In genomic region chr2:150517951-150518680, GRCh38 we compare ENCODE assay signal across 20 cellular contexts. TPM values are rescaled to one million over a fixed set of nuclear protein-coding genes. Genes with fewer than 3 reads are reported as not detected.
DNase-seq lines count a peak whose midpoint lies in the region; ATAC-seq and TF ChIP-seq lines count a peak whose summit lies in the region.
"Had no signal": no experiment of that assay in that cellular context is flagged by ENCODE, and none has a peak within 500 bp of the region (broad histone marks: within the 10 kb centered on the region; RNA-seq: fewer than 3 reads in every experiment).

No MANE protein-coding gene starts in this region.

- H3K27ac Mint-ChIP-seq in HFFc6 = peak overlapping the region; percentile 80
- H3K27ac Mint-ChIP-seq in chondrocyte (ENCODE audit: unreplicated experiment) = peak overlapping the region; percentile 59
- H3K27ac Mint-ChIP-seq in activated T-helper 2 cell treated with anti-CD3 and anti-CD28 coated beads, Interferon-gamma antibody, Interleukin-2, Interleukin-4, amounts not matched to agents 10 μg/mL and 5 μg/mL and 100 μg/mL, durations not matched to agents 14 hours and 24 hours and 36 hours = no peak overlapping the region
- H3K27ac Mint-ChIP-seq: GM23338, naive B cell, T-helper 17 cell had no signal

- H3K9me3 Mint-ChIP-seq in HFFc6 (peaks cover 4% of the 10 kb centered on the region), chondrocyte (ENCODE audit: low read depth) (peaks cover 5% of the 10 kb centered on the region)
- H3K9me3 Mint-ChIP-seq in activated T-helper 2 cell treated with anti-CD3 and anti-CD28 coated beads, Interferon-gamma antibody, Interleukin-2, Interleukin-4, amounts not matched to agents 10 μg/mL and 5 μg/mL and 100 μg/mL, durations not matched to agents 14 hours and 24 hours and 36 hours = no peaks in the 10 kb centered on the region

- no peaks in the 10 kb centered on the region for H3K27me3 Mint-ChIP-seq in HFFc6 (ENCODE audit: insufficient read depth)
- H3K27me3 Mint-ChIP-seq in chondrocyte (ENCODE audit: low read depth) = no peaks in the 10 kb centered on the region
- no peaks in the 10 kb centered on the region for H3K27me3 Mint-ChIP-seq in activated T-helper 2 cell treated with anti-CD3 and anti-CD28 coated beads, Interferon-gamma antibody, Interleukin-2, Interleukin-4, amounts not matched to agents 10 μg/mL and 5 μg/mL and 100 μg/mL, durations not matched to agents 14 hours and 24 hours and 36 hours (ENCODE audit: low read depth)
- H3K27me3 Mint-ChIP-seq: naive B cell, T-helper 17 cell had no signal

- H3K27me3 ChIP-seq in ACC112 (ENCODE audit: insufficient read depth, low read length) = no peaks in the 10 kb centered on the region

- peak overlapping the region; percentile 57 for H2AFZ ChIP-seq in ACC112 (ENCODE audit: low read length, unreplicated experiment)
- H2AFZ ChIP-seq: GM23338, parathyroid adenoma had no signal

- intact Hi-C loops in activated T-helper 2 cell treated with anti-CD3 and anti-CD28 coated beads, Interferon-gamma antibody, Interleukin-2, Interleukin-4, amounts not matched to agents 10 μg/mL and 5 μg/mL and 100 μg/mL, durations not matched to agents 14 hours and 24 hours and 36 hours (cut with micrococcal nuclease) = no loop called here

- peak overlapping the region; percentile 76 for H3K27ac ChIP-seq in ACC112 (ENCODE audit: low read depth, low read length)
- H3K27ac ChIP-seq: parathyroid adenoma had no signal

- H3K4me1 Mint-ChIP-seq in HFFc6 (ENCODE audit: low read depth) (peaks cover 90% of the 10 kb centered on the region), chondrocyte (ENCODE audit: low read depth) (peaks cover 53% of the 10 kb centered on the region)
- no peaks in the 10 kb centered on the region for H3K4me1 Mint-ChIP-seq in activated T-helper 2 cell treated with anti-CD3 and anti-CD28 coated beads, Interferon-gamma antibody, Interleukin-2, Interleukin-4, amounts not matched to agents 10 μg/mL and 5 μg/mL and 100 μg/mL, durations not matched to agents 14 hours and 24 hours and 36 hours (ENCODE audit: low read depth)
- H3K4me1 Mint-ChIP-seq: GM23338, naive B cell, T-helper 17 cell had no signal

- no peaks in the 10 kb centered on the region for H3K36me3 ChIP-seq in ACC112 (ENCODE audit: insufficient read depth, low read length)

- DNase-seq in HFFc6 = peak; percentile 82
- DNase-seq in chondrocyte (ENCODE audit: low spot score) = no peak
- peak; percentile 37 for DNase-seq in kidney tubule cell (ENCODE audit: low spot score)
- DNase-seq in activated T-helper 2 cell treated with anti-CD3 and anti-CD28 coated beads, Interferon-gamma antibody, Interleukin-2, Interleukin-4, amounts not matched to agents 10 μg/mL and 5 μg/mL and 100 μg/mL, durations not matched to agents 14 hours and 24 hours and 36 hours (ENCODE audit: low spot score) = no peak
- DNase-seq in stimulated activated CD4-positive, alpha-beta T cell treated with anti-CD3 and anti-CD28 coated beads, Interleukin-15, amount 100 ng/mL, for 24 hours = no peak
- DNase-seq: activated effector memory CD4-positive, alpha-beta T cell treated with Interleukin-2 at 50 U/mL for 16 hours; COR-L47; Kasumi-1; naive B cell; NCI-H146; NCI-H226; stimulated activated naive CD4-positive, alpha-beta T cell treated with Interleukin-2 at 50 U/mL for 16 hours; T-helper 17 cell had no signal

- no peak for ATAC-seq in HG03342 (IDR thresholded peaks at IDR 0.05; ENCODE audit: unreplicated experiment)
- no peak for ATAC-seq in GM18909 (IDR thresholded peaks at IDR 0.05; ENCODE audit: poor library complexity, unreplicated experiment)
- ATAC-seq: GM23338, Right ventricle myocardium inferior, T-helper 17 cell had no signal

- H3K4me1 ChIP-seq in ACC112 (ENCODE audit: control insufficient read depth, insufficient read depth, low read length, unreplicated experiment) = peaks cover 52% of the 10 kb centered on the region
- H3K4me1 ChIP-seq: parathyroid adenoma had no signal

- TF ChIP-seq CTCF in HFFc6 (IDR thresholded peaks at IDR 0.05) (no peak), chondrocyte (IDR thresholded peaks at IDR 0.05) (no peak)

- H3K4me3 Mint-ChIP-seq in HFFc6 (peak overlapping the region; percentile 35), chondrocyte (ENCODE audit: unreplicated experiment) (no peak overlapping the region)
- H3K4me3 Mint-ChIP-seq in activated T-helper 2 cell treated with anti-CD3 and anti-CD28 coated beads, Interferon-gamma antibody, Interleukin-2, Interleukin-4, amounts not matched to agents 10 μg/mL and 5 μg/mL and 100 μg/mL, durations not matched to agents 14 hours and 24 hours and 36 hours (ENCODE audit: low read depth) = no peak overlapping the region
- H3K4me3 Mint-ChIP-seq: GM23338, naive B cell, T-helper 17 cell had no signal

- no peak overlapping the region; the same call in 1 of the 2 replicates for H3K4me3 ChIP-seq in ACC112 (ENCODE audit: low read depth, low read length)
- H3K4me3 ChIP-seq: GM23338 had no signal

- no peaks in the 10 kb centered on the region for H3K79me2 ChIP-seq in ACC112 (ENCODE audit: control insufficient read depth, insufficient read depth, low read length, unreplicated experiment)
- H3K79me2 ChIP-seq: parathyroid adenoma had no signal

- H3K36me3 Mint-ChIP-seq in HFFc6 (ENCODE audit: low read depth) (peaks cover 11% of the 10 kb centered on the region), chondrocyte (ENCODE audit: low read depth) (no peaks in the 10 kb centered on the region)
- no peaks in the 10 kb centered on the region for H3K36me3 Mint-ChIP-seq in activated T-helper 2 cell treated with anti-CD3 and anti-CD28 coated beads, Interferon-gamma antibody, Interleukin-2, Interleukin-4, amounts not matched to agents 10 μg/mL and 5 μg/mL and 100 μg/mL, durations not matched to agents 14 hours and 24 hours and 36 hours (ENCODE audit: low read depth)

RNA-seq across cellular contexts. Expression of gene RND3, which starts 30.6 kb away (rescaled TPM):
- total RNA-seq in HFFc6 (2021; fragmentation: NEBNext Ultra II Directional; extraction: Animal tissue kit (Norgen Biotek cat#: 25700)) = 100 to 1,000 TPM; 365 to 525 (median 438) TPM
- 65.1 to 125 TPM (median 124 TPM) in 3 replicates for total RNA-seq in chondrocyte
- total RNA-seq in activated T-helper 2 cell treated with anti-CD3 and anti-CD28 coated beads, Interferon-gamma antibody, Interleukin-2, Interleukin-4, amounts not matched to agents 10 μg/mL and 5 μg/mL and 100 μg/mL, durations not matched to agents 14 hours and 24 hours and 36 hours = not detected in 2 replicates
- total RNA-seq: activated CD8-positive, alpha-beta memory T cell treated with anti-CD3 and anti-CD28 coated beads for 36 hours; T-helper 17 cell had no signal

Comparison
In these comparisons a context has a peak if more than half of its experiments do, and no peak if none do; other contexts are left out.
1. DNase-seq: peak in HFFc6 (single experiment) and kidney tubule cell (single experiment); none in chondrocyte (single experiment), activated T-helper 2 cell treated with anti-CD3 and anti-CD28 coated beads, Interferon-gamma antibody, Interleukin-2, Interleukin-4, amounts not matched to agents 10 μg/mL and 5 μg/mL and 100 μg/mL, durations not matched to agents 14 hours and 24 hours and 36 hours (single experiment) and stimulated activated CD4-positive, alpha-beta T cell treated with anti-CD3 and anti-CD28 coated beads, Interleukin-15, amount 100 ng/mL, for 24 hours (single experiment).
2. RNA of gene RND3, which starts 30.6 kb away (total RNA-seq): 365 to 525 TPM in HFFc6 and 65.1 to 125 TPM in chondrocyte; not detected in activated T-helper 2 cell treated with anti-CD3 and anti-CD28 coated beads, Interferon-gamma antibody, Interleukin-2, Interleukin-4, amounts not matched to agents 10 μg/mL and 5 μg/mL and 100 μg/mL, durations not matched to agents 14 hours and 24 hours and 36 hours; every median in the first group is over 10 times any median in the second.